Comparison of ENCODE assay signal across 8 cellular contexts in the genomic region with DNA sequence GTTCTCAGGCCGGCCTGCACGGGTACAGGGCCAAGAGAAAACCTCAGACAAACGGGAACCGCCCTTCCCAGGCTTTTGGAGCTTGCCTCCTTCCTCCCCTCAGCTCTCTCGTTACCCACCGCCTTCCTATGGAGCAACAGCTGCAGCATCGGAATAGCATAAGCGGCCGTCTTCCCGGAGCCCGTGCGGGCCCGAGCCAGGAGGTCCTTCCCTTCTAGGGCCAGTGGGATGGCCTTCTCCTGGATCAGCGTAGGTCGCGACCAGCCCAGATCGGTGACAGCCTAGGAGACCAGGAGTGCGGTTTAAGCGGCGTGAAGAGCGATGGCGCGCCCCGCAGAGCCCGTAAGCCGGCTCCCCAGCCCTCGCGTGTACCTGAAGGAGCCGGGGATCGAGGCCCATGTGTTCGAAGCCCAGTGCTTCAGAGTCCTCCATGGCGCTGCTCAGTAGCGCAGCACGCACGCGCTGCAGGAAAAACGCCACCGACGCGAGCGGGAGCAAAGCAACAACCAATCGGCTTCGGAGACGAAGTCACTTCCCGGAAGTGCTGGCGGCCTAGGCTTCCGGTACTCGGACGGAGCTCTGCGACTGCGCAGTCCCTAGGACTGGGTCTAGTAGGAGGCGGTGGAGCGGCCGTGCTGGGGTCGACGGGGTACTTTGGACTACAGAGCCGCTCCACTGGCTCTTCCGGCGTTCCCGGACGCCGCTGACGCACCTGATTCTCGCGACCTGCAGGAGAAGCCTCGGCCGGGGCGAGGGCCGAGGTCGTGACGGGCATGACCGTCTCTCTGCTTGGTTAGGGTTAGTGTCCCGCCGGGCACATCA. TPM values are rescaled to one million over a fixed set of nuclear protein-coding genes. Genes with fewer than 3 reads are reported as not detected.
DNase-seq lines count a peak whose midpoint lies in the region; ATAC-seq, FAIRE-seq and TF ChIP-seq lines count a peak whose summit lies in the region.

A gene with protein sequence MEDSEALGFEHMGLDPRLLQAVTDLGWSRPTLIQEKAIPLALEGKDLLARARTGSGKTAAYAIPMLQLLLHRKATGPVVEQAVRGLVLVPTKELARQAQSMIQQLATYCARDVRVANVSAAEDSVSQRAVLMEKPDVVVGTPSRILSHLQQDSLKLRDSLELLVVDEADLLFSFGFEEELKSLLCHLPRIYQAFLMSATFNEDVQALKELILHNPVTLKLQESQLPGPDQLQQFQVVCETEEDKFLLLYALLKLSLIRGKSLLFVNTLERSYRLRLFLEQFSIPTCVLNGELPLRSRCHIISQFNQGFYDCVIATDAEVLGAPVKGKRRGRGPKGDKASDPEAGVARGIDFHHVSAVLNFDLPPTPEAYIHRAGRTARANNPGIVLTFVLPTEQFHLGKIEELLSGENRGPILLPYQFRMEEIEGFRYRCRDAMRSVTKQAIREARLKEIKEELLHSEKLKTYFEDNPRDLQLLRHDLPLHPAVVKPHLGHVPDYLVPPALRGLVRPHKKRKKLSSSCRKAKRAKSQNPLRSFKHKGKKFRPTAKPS (minus strand): TSS at position 445 of the 822 bp plus-strand sequence. CDS start 13 bp downstream, at position 432.

- peak; percentile 88 for ATAC-seq in GM21526 (IDR thresholded peaks at IDR 0.05; ENCODE audit: low FRiP score, unreplicated experiment)

- POLR2A ChIA-PET in OCI-LY7 (lab: Charles Lee): interaction anchor here (0.6 to 2.6 kb wide), 13 partner anchors 8 to 232 kb away, joined by 3 to 16 read pairs (median 4); a partner anchor contains a TSS

- CTCF ChIA-PET in OCI-LY7 (lab: Charles Lee; ENCODE audit: unreplicated experiment): interaction anchor here (0.6 kb wide), 1 partner anchor 35 kb away, joined by 3 read pairs; no protein-coding TSS in a partner anchor

- H3K79me2 ChIP-seq in OCI-LY7 (ENCODE audit: insufficient read depth, low read depth, low read length): peaks cover 26% of the 10 kb centered on the region

- DNase-seq in D721Med (ENCODE audit: insufficient read length, low spot score) (peak; percentile 95), HuH-7.5 (ENCODE audit: low spot score) (peak; percentile 93), OCI-LY7 (ENCODE audit: low spot score) (peak; percentile 97), activated T-cell treated with anti-CD3 and anti-CD28 coated beads for 1 hour (ENCODE audit: low read depth) (peak; percentile 89), epithelial cell of esophagus (ENCODE audit: low read depth) (peak; percentile 94)
- DNase-seq in stimulated activated CD8-positive, alpha-beta memory T cell treated with anti-CD3 and anti-CD28 coated beads, Interleukin-4, amount 100 ng/mL, for 1 hour (ENCODE audit: low read depth in 2 of 2, low spot score in 1 of 2): peak; percentile 72 to 89

- no peaks in the 10 kb centered on the region for H3K9me2 ChIP-seq in OCI-LY7 (ENCODE audit: insufficient read depth, low read length)

- H3K9me3 ChIP-seq in OCI-LY7 (ENCODE audit: low read length): no peaks in the 10 kb centered on the region
- no peaks in the 10 kb centered on the region for H3K9me3 ChIP-seq in mononuclear cell (ENCODE audit: low read depth, low read length)

- peaks cover 22% of the 10 kb centered on the region for H3K4me1 ChIP-seq in OCI-LY7 (ENCODE audit: insufficient read depth, low read length, poor library complexity, severe bottlenecking)
- H3K4me1 ChIP-seq in mononuclear cell (ENCODE audit: insufficient read depth, low read length): peaks cover 26% of the 10 kb centered on the region

- FAIRE-seq in D721Med (lab: Jason Lieb, UNC): no peak

- H2AFZ ChIP-seq in OCI-LY7 (ENCODE audit: low read length): peak within 1 kb of the TSS; percentile 39; the same call in 1 of the 2 replicates

- no peaks in the 10 kb centered on the region for H4K20me1 ChIP-seq in OCI-LY7 (ENCODE audit: insufficient read depth, low read length)

- no peak for TF ChIP-seq CTCF in D721Med (IDR thresholded peaks at IDR 0.05; ENCODE audit: insufficient read depth, missing control alignments)
- no peak for TF ChIP-seq CTCF in OCI-LY7 (conservative IDR thresholded peaks at IDR 0.05; ENCODE audit: low read length)
- TF ChIP-seq CTCF in epithelial cell of esophagus (IDR thresholded peaks at IDR 0.05; ENCODE audit: insufficient read depth, low read depth, low read length, missing control alignments): no peak

- intact Hi-C loops in OCI-LY7 (cut with micrococcal nuclease; ENCODE audit: unreplicated experiment): no loop called here

- no peaks in the 10 kb centered on the region for H3K27me3 ChIP-seq in mononuclear cell (ENCODE audit: insufficient read depth, low read length)

- peak within 1 kb of the TSS; percentile 83 for H3K4me2 ChIP-seq in OCI-LY7 (ENCODE audit: low read length)

- no TSS peak for BruUV-seq in OCI-LY7 (replicated peaks; lab: Mats Ljungman, UMichigan)

- H3K4me3 ChIP-seq in OCI-LY7 (ENCODE audit: low read depth, low read length, poor library complexity, severe bottlenecking) (peak within 1 kb of the TSS; percentile 95), epithelial cell of esophagus (ENCODE audit: low read length) (peak within 1 kb of the TSS; percentile 68), mononuclear cell (ENCODE audit: low read length) (peak within 1 kb of the TSS; percentile 65)

- H3K27ac ChIP-seq in OCI-LY7 (ENCODE audit: low read depth, low read length, poor library complexity, severe bottlenecking): peak within 1 kb of the TSS; percentile 46

- H3K36me3 ChIP-seq in OCI-LY7 (ENCODE audit: insufficient read depth, low read length): peaks cover 64% of the 10 kb centered on the region

RNA-seq across cellular contexts. Expression of the gene that starts here (rescaled TPM):
- 69.2 and 89.2 TPM in 2 replicates for total RNA-seq in OCI-LY7 (2014; rRNA removed; shearing (Covaris generic))
- total RNA-seq in OCI-LY7 (2022) (78.6 and 95.4 TPM in 2 replicates), mononuclear cell (34.5 TPM)

Comparison
In these comparisons a context has a peak if more than half of its experiments do, and no peak if none do; other contexts are left out.
1. Peak in every context shown above with its lines: DNase-seq, ATAC-seq, H3K4me3 ChIP-seq and H3K27ac ChIP-seq.